ENCODE assay signal across 9 cellular contexts in genomic region chr16:52545157-52545543, GRCh38. TPM values are rescaled to one million over a fixed set of nuclear protein-coding genes. Genes with fewer than 3 reads are reported as not detected.
A peak's percentile ranks its signal among the peaks of the same experiment; 100 is the strongest.
DNase-seq lines count a peak whose midpoint lies in the region; ATAC-seq and FAIRE-seq lines count a peak whose summit lies in the region.
"Had no signal": no experiment of that assay in that cellular context is flagged by ENCODE, and none has a peak within 500 bp of the region (broad histone marks: within the 10 kb centered on the region; RNA-seq: fewer than 3 reads in every experiment).

No MANE protein-coding gene starts in this region.

- no peaks in the 10 kb centered on the region for H3K36me3 ChIP-seq in mesodermal cell (ENCODE audit: control insufficient read depth, insufficient read depth, low read length)
- no peaks in the 10 kb centered on the region for H3K36me3 ChIP-seq in subcutaneous abdominal adipose tissue (ENCODE audit: control insufficient read depth in 5 of 5, insufficient read depth in 5 of 5, low read length in 5 of 5)

- H3K27me3 ChIP-seq in subcutaneous abdominal adipose tissue (ENCODE audit: control insufficient read depth in 5 of 5, insufficient read depth in 4 of 5, low read length in 5 of 5) = peaks cover 20 to 37% (median 30%) of the 10 kb centered on the region in 5 donors

- H3K4me3 ChIP-seq in mesodermal cell (ENCODE audit: extremely low read depth, insufficient read depth, low read length, poor library complexity, severe bottlenecking) = peak overlapping the region; percentile 53
- peak overlapping the region; percentile 2 to 50 (median 38) for H3K4me3 ChIP-seq in subcutaneous abdominal adipose tissue (ENCODE audit: low read depth in 1 of 5, low read length in 5 of 5)

- DNase-seq in NCI-H345 (lab: John Stamatoyannopoulos, UW) (peak; percentile 19), NCI-H345 treated with DMSO at 0.1 percent for 48 hours (lab: John Stamatoyannopoulos, UW; ENCODE audit: unreplicated experiment) (no peak), urothelium cell line (ENCODE audit: low spot score) (no peak)
- no peak for DNase-seq in central memory CD8-positive, alpha-beta T cell (ENCODE audit: low spot score in 2 of 2)
- no peak for DNase-seq in activated T-cell treated with anti-CD3 and anti-CD28 coated beads, Interleukin-2, amount 50 U/mL, for 4 hours

- no peaks in the 10 kb centered on the region for H3K9me3 Mint-ChIP-seq in central memory CD8-positive, alpha-beta T cell
- H3K9me3 Mint-ChIP-seq in activated T-cell treated with anti-CD3 and anti-CD28 coated beads, Interleukin-2, amount 50 U/mL, for 4 hours = no peaks in the 10 kb centered on the region

- peaks cover 66% of the 10 kb centered on the region for H3K27me3 Mint-ChIP-seq in central memory CD8-positive, alpha-beta T cell
- H3K27me3 Mint-ChIP-seq in activated T-cell treated with anti-CD3 and anti-CD28 coated beads, Interleukin-2, amount 50 U/mL, for 4 hours (ENCODE audit: low read depth) = peaks cover 45% of the 10 kb centered on the region

- no peaks in the 10 kb centered on the region for H3K36me3 Mint-ChIP-seq in central memory CD8-positive, alpha-beta T cell (ENCODE audit: insufficient read depth)
- no peaks in the 10 kb centered on the region for H3K36me3 Mint-ChIP-seq in activated T-cell treated with anti-CD3 and anti-CD28 coated beads, Interleukin-2, amount 50 U/mL, for 4 hours (ENCODE audit: insufficient read depth)

- H3K9me3 ChIP-seq in mesodermal cell (ENCODE audit: control insufficient read depth, low read length) (no peaks in the 10 kb centered on the region), subcutaneous abdominal adipose tissue (ENCODE audit: control insufficient read depth in 5 of 5, low read length in 5 of 5) (no peaks in the 10 kb centered on the region)

- H3K4me1 Mint-ChIP-seq in central memory CD8-positive, alpha-beta T cell = no peaks in the 10 kb centered on the region
- no peaks in the 10 kb centered on the region for H3K4me1 Mint-ChIP-seq in activated T-cell treated with anti-CD3 and anti-CD28 coated beads, Interleukin-2, amount 50 U/mL, for 4 hours (ENCODE audit: low read depth)

- H3K27ac ChIP-seq in mesodermal cell (ENCODE audit: low read depth, low read length, severe bottlenecking) (no peak overlapping the region), subcutaneous abdominal adipose tissue (ENCODE audit: low read depth, low read length) (no peak overlapping the region)

- H3K4me1 ChIP-seq in mesodermal cell (ENCODE audit: control insufficient read depth, insufficient read depth, low read length, poor library complexity, severe bottlenecking) (no peaks in the 10 kb centered on the region), subcutaneous abdominal adipose tissue (ENCODE audit: control insufficient read depth in 5 of 5, insufficient read depth in 5 of 5, low read length in 5 of 5) (peaks cover 0 to 20% (median 16%) of the 10 kb centered on the region in 5 donors)

- H3K4me3 Mint-ChIP-seq in central memory CD8-positive, alpha-beta T cell = no peak overlapping the region
- no peak overlapping the region for H3K4me3 Mint-ChIP-seq in activated T-cell treated with anti-CD3 and anti-CD28 coated beads, Interleukin-2, amount 50 U/mL, for 4 hours

- peak overlapping the region; percentile 35 for H3K27ac Mint-ChIP-seq in central memory CD8-positive, alpha-beta T cell (ENCODE audit: low read depth)

- no peak overlapping the region for H3K9ac ChIP-seq in subcutaneous abdominal adipose tissue (ENCODE audit: low read length in 5 of 5)

- FAIRE-seq in urothelium cell line (lab: Jason Lieb, UNC) = no peak

- 3 to 4% methylated on average over 13 to 15 of the region's 15 CpGs for WGBS in mesodermal cell (ENCODE audit: insufficient coverage in 2 of 2), 2 experiments

- no peak for ATAC-seq in central memory CD8-positive, alpha-beta T cell (replicated peaks; ENCODE audit: extremely low read depth, poor library complexity, severe bottlenecking)
- no peak for ATAC-seq in activated T-cell treated with anti-CD3 and anti-CD28 coated beads, Interleukin-2, amount 50 U/mL, for 4 hours
- ATAC-seq in GM21360 (IDR thresholded peaks at IDR 0.05; ENCODE audit: unreplicated experiment) = no peak

RNA-seq across cellular contexts. Expression of gene TOX3, which starts 1.8 kb away (rescaled TPM):
- 4.0 TPM for polyA plus RNA-seq in mesodermal cell (2013, experiment 1 of 2)
- polyA plus RNA-seq in mesodermal cell (2013, experiment 2 of 2) = 3.5 TPM
- under 1 TPM in 1 of 3 donors, not detected in 2; 0.08 TPM for total RNA-seq in activated T-cell treated with anti-CD3 and anti-CD28 coated beads, Interleukin-2, amount 50 U/mL, for 4 hours
- total RNA-seq: fibroblast of villous mesenchyme had no signal
